In genomic region chr12:125194999-125195398, GRCh38 we compare ENCODE assay signal across 20 cellular contexts. TPM values are rescaled to one million over a fixed set of nuclear protein-coding genes. Genes with fewer than 3 reads are reported as not detected.
"Had no signal": no experiment of that assay in that cellular context is flagged by ENCODE, and none has a peak within 500 bp of the region (broad histone marks: within the 10 kb centered on the region; RNA-seq: fewer than 3 reads in every experiment).

No MANE protein-coding gene starts in this region.

- H3K27ac Mint-ChIP-seq: activated B cell treated with CpG ODN at 0.5 μM for 24 hours; activated naive CD8-positive, alpha-beta T cell; effector memory CD8-positive, alpha-beta T cell; nephron; stimulated activated memory B cell treated with anti-CD40 and anti-IgM and Interleukin-4, amounts not matched to agents 10 μg/mL and 1 μg/mL and 100 μg/mL, for 72 hours had no signal

- H3K4me3 ChIP-seq: coronary artery, gastrocnemius medialis, heart right ventricle, left lung, thyroid gland had no signal

- H3K4me3 Mint-ChIP-seq: activated B cell treated with CpG ODN at 0.5 μM for 24 hours; activated naive CD8-positive, alpha-beta T cell; central memory CD8-positive, alpha-beta T cell; effector memory CD8-positive, alpha-beta T cell; nephron; stimulated activated memory B cell treated with anti-CD40 and anti-IgM and Interleukin-4, amounts not matched to agents 10 μg/mL and 1 μg/mL and 100 μg/mL, for 72 hours had no signal

- DNase-seq: activated B cell treated with CpG ODN at 0.5 μM for 24 hours; activated CD4-positive, alpha-beta T cell treated with anti-CD3 and anti-CD28 coated beads for 48 hours; activated CD8-positive, alpha-beta memory T cell treated with anti-CD3 and anti-CD28 coated beads for 24 hours; activated gamma-delta T cell treated with Interleukin-2 at 50 U/mL for 16 hours; amniotic stem cell; brain microvascular endothelial cell; effector memory CD8-positive, alpha-beta T cell; gastrocnemius medialis; heart right ventricle; left lung; mesenchymal stem cell; stimulated activated CD4-positive, alpha-beta T cell treated with anti-CD3 and anti-CD28 coated beads, Interleukin-2, amount 100 ng/mL, for 48 hours; T-helper 2 cell; thyroid gland had no signal

- H3K36me3 ChIP-seq: brain microvascular endothelial cell, gastrocnemius medialis, heart right ventricle, left lung, thyroid gland had no signal

- H3K9me3 Mint-ChIP-seq: activated B cell treated with CpG ODN at 0.5 μM for 24 hours; central memory CD8-positive, alpha-beta T cell; effector memory CD8-positive, alpha-beta T cell; nephron; stimulated activated memory B cell treated with anti-CD40 and anti-IgM and Interleukin-4, amounts not matched to agents 10 μg/mL and 1 μg/mL and 100 μg/mL, for 72 hours had no signal

- H3K9me3 ChIP-seq: gastrocnemius medialis, heart right ventricle, left lung, thyroid gland had no signal

- H3K4me1 Mint-ChIP-seq: activated B cell treated with CpG ODN at 0.5 μM for 24 hours; central memory CD8-positive, alpha-beta T cell; nephron; stimulated activated memory B cell treated with anti-CD40 and anti-IgM and Interleukin-4, amounts not matched to agents 10 μg/mL and 1 μg/mL and 100 μg/mL, for 72 hours had no signal

- H3K27ac ChIP-seq: brain microvascular endothelial cell, coronary artery, gastrocnemius medialis, heart right ventricle, left lung, thyroid gland had no signal

- H3K4me1 ChIP-seq: gastrocnemius medialis, left lung, thyroid gland had no signal

- ATAC-seq: effector memory CD8-positive, alpha-beta T cell; gastrocnemius medialis; left lung; stimulated activated memory B cell treated with anti-CD40 and anti-IgM and Interleukin-4, amounts not matched to agents 10 μg/mL and 1 μg/mL and 100 μg/mL, for 72 hours had no signal

- H3K36me3 Mint-ChIP-seq: activated naive CD8-positive, alpha-beta T cell; stimulated activated memory B cell treated with anti-CD40 and anti-IgM and Interleukin-4, amounts not matched to agents 10 μg/mL and 1 μg/mL and 100 μg/mL, for 72 hours had no signal

RNA-seq across cellular contexts. Expression of gene TMEM132B, which starts 8.8 kb away (rescaled TPM):
- total RNA-seq: activated B cell treated with CpG ODN at 0.5 μM for 24 hours, epithelial cell of proximal tubule had no signal
